21 cellular contexts compared by ENCODE assay signal in genomic region chr3:192039593-192039992, GRCh38.
"Had no signal": no experiment of that assay in that cellular context is flagged by ENCODE, and none has a peak within 500 bp of the region (broad histone marks: within the 10 kb centered on the region; RNA-seq: fewer than 3 reads in every experiment).

No MANE protein-coding gene starts in this region.

- H3K27me3 ChIP-seq: body of pancreas, esophagus muscularis mucosa, gastroesophageal sphincter, heart left ventricle, tibial nerve, uterus had no signal

- H3K9me3 ChIP-seq: body of pancreas, esophagus muscularis mucosa, gastroesophageal sphincter, heart left ventricle, left ventricle myocardium inferior, tibial nerve, uterus had no signal

- H3K4me1 ChIP-seq: body of pancreas, esophagus muscularis mucosa, gastroesophageal sphincter, heart left ventricle, left ventricle myocardium inferior, tibial nerve, uterus had no signal

- H3K4me3 ChIP-seq: body of pancreas, esophagus muscularis mucosa, gastroesophageal sphincter, heart left ventricle, left ventricle myocardium inferior, tibial nerve, uterus had no signal

- FAIRE-seq: endothelial cell of umbilical vein, TTC549 had no signal

- ATAC-seq: activated CD8-positive, alpha-beta memory T cell treated with anti-CD3 and anti-CD28 coated beads, Interleukin-2, amount 10 ng/mL, durations not matched to agents 7 days and 5 days; body of pancreas; gastroesophageal sphincter; heart left ventricle had no signal

- DNase-seq: activated CD4-positive, alpha-beta memory T cell treated with anti-CD3 and anti-CD28 coated beads, Interleukin-2, amount 10 ng/mL, durations not matched to agents 7 days and 5 days; activated CD4-positive, alpha-beta T cell treated with anti-CD3 and anti-CD28 coated beads for 4 hours; activated CD8-positive, alpha-beta memory T cell treated with anti-CD3 and anti-CD28 coated beads, Interleukin-2, amount 10 ng/mL, durations not matched to agents 7 days and 5 days; amniotic stem cell; dermis blood vessel endothelial cell; effector memory CD4-positive, alpha-beta T cell; heart left ventricle; kidney glomerular epithelial cell; left ventricle myocardium inferior; mammary epithelial cell; stimulated activated CD4-positive, alpha-beta T cell treated with anti-CD3 and anti-CD28 coated beads, Interleukin-12 subunit alpha, Interleukin-12 subunit beta, amount 100 ng/mL, for 4 hours; stimulated activated CD4-positive, alpha-beta T cell treated with anti-CD3 and anti-CD28 coated beads, Interleukin-1b, Interleukin-23, amount 100 ng/mL, for 48 hours; stimulated activated CD8-positive, alpha-beta memory T cell treated with anti-CD3 and anti-CD28 coated beads, Interleukin-4, amount 100 ng/mL, for 48 hours; stimulated activated naive CD4-positive, alpha-beta T cell treated with Interleukin-2 at 50 U/mL for 16 hours; uterus had no signal

- H3K27ac ChIP-seq: body of pancreas, esophagus muscularis mucosa, gastroesophageal sphincter, heart left ventricle, left ventricle myocardium inferior, tibial nerve, uterus had no signal

- H3K36me3 ChIP-seq: esophagus muscularis mucosa, gastroesophageal sphincter, heart left ventricle, left ventricle myocardium inferior, tibial nerve, uterus had no signal
